Comparison of ENCODE assay signal across 19 cellular contexts in the genomic region with DNA sequence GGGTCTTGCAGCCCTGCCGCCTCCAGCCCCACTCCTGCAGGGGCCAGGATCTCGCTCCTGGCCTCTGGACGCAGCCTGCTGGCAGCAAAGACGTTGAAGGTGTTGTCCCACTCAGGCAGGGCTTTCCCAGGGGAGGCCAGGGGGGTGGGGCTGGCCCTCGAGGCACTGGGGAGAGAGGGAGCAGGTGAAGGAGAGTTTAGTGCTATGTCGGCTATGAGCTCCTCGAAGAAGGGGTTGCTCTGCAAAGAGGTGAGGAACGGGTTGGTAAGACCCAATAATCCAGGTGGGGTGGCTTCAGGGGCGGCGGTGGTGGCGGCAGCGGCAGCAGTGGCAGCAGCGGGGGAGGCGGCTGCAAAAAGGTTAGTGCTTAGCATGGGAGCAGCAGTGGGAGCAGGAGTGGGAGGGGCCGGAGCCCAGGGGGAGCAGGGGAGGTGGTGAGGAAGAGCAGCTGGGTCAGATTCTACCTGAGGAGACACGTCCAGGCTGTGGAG.
"Had no signal": no experiment of that assay in that cellular context is flagged by ENCODE, and none has a peak within 500 bp of the region (broad histone marks: within the 10 kb centered on the region; RNA-seq: fewer than 3 reads in every experiment).

No MANE protein-coding gene starts in this region.

- H3K4me3 ChIP-seq: cardiac muscle cell, prostate gland, skin epidermis, transverse colon, vagina had no signal

- H3K27ac ChIP-seq: cardiac muscle cell, prostate gland, skin epidermis, transverse colon, vagina had no signal

- DNase-seq: activated CD4-positive, alpha-beta T cell treated with anti-CD3 and anti-CD28 coated beads, Interleukin-2, amount 10 ng/mL, durations not matched to agents 24 days and 14 days; activated CD4-positive, CD25-positive, alpha-beta regulatory T cell; activated CD8-positive, alpha-beta memory T cell treated with anti-CD3 and anti-CD28 coated beads, Interleukin-2, amount 50 U/mL, for 4 hours; activated CD8-positive, alpha-beta T cell treated with anti-CD3 and anti-CD28 coated beads, Interleukin-2, amount 10 ng/mL, durations not matched to agents 7 days and 5 days; activated gamma-delta T cell; activated T-cell treated with anti-CD3 and anti-CD28 coated beads, Interleukin-2, amount 50 U/mL, for 72 hours; mesendoderm; right cardiac atrium; stimulated activated CD4-positive, alpha-beta T cell treated with anti-CD3 and anti-CD28 coated beads, Interleukin-4, amount 100 ng/mL, for 4 hours; stimulated activated CD8-positive, alpha-beta memory T cell treated with anti-CD3 and anti-CD28 coated beads, Interleukin-4, amount 100 ng/mL, for 48 hours; stimulated activated naive CD8-positive, alpha-beta T cell treated with anti-CD3 and anti-CD28 coated beads, Interleukin-15, Interleukin-2, amounts not matched to agents 100 U/mL and 50 U/mL, for 24 hours; transverse colon had no signal

- H3K9me3 ChIP-seq: prostate gland, transverse colon, vagina had no signal

- ATAC-seq: activated CD8-positive, alpha-beta T cell treated with anti-CD3 and anti-CD28 coated beads, Interleukin-2, amount 10 ng/mL, durations not matched to agents 7 days and 5 days; activated naive CD4-positive, alpha-beta T cell treated with anti-CD3 and anti-CD28 coated beads, Interleukin-2, amount 50 U/mL, for 72 hours; activated T-cell treated with anti-CD3 and anti-CD28 coated beads, Interleukin-2, amount 50 U/mL, for 72 hours; esophagus mucosa; natural killer cell treated with Interleukin-12 subunit alpha and Interleukin-12 subunit beta and Interleukin-15 and Interleukin-18, amount 100 ng/mL, for 72 hours; right cardiac atrium; stimulated activated naive CD8-positive, alpha-beta T cell treated with anti-CD3 and anti-CD28 coated beads, Interleukin-15, Interleukin-2, amounts not matched to agents 100 U/mL and 50 U/mL, for 24 hours had no signal

- H3K36me3 ChIP-seq: cardiac muscle cell, prostate gland, transverse colon had no signal

- H3K27me3 ChIP-seq: transverse colon, vagina had no signal
